ENCODE assay signal across 8 cellular contexts in genomic region chr11:859394-860131, GRCh38. TPM values are rescaled to one million over a fixed set of nuclear protein-coding genes. Genes with fewer than 3 reads are reported as not detected.
DNase-seq lines count a peak whose midpoint lies in the region; ATAC-seq and FAIRE-seq lines count a peak whose summit lies in the region.

No MANE protein-coding gene starts in this region.

- in situ Hi-C loops in G401 (cut with HindIII; ENCODE audit: low sequenced_read_pairs) = no loop called here

- FAIRE-seq in GM19239 (lab: Jason Lieb, UNC) = no peak

- ATAC-seq in GM19467 (IDR thresholded peaks at IDR 0.05; ENCODE audit: unreplicated experiment) = no peak

- DNase-seq in G401 (ENCODE audit: low spot score) (peak; percentile 95), NCI-H748 (lab: John Stamatoyannopoulos, UW; ENCODE audit: unreplicated experiment) (peak; percentile 78), epidermal melanocyte (ENCODE audit: insufficient read length, low spot score) (peak; percentile 83), nucleus accumbens (lab: John Stamatoyannopoulos, UW) (peak in 39 of 56 donors; percentile 4 to 77 (median 34)), HuH-7 (ENCODE audit: low spot score) (no peak), GM19238 (ENCODE audit: insufficient read length, low spot score) (no peak), GM19239 (ENCODE audit: insufficient read length, low spot score) (no peak)

RNA-seq across cellular contexts. Expression of gene TSPAN4, which starts 16.9 kb away (rescaled TPM):
- total RNA-seq in G401 (2014; rRNA removed; shearing (Covaris generic)) = 182 and 224 TPM in 2 replicates

RNA-seq across cellular contexts. Expression of gene POLR2L, which starts 17.2 kb away (rescaled TPM):
- total RNA-seq in G401 (2014; rRNA removed; shearing (Covaris generic)) = 139 and 191 TPM in 2 replicates

RNA-seq across cellular contexts. Expression of gene CD151, which starts 26.8 kb away (rescaled TPM):
- 179 and 226 TPM in 2 replicates for total RNA-seq in G401 (2014; rRNA removed; shearing (Covaris generic))

RNA-seq across cellular contexts. Expression of gene CRACR2B, which starts 31.8 kb away (rescaled TPM):
- total RNA-seq in G401 (2014; rRNA removed; shearing (Covaris generic)) = 28.3 and 47.8 TPM in 2 replicates

RNA-seq across cellular contexts. Expression of gene PNPLA2, which starts 40.8 kb away (rescaled TPM):
- 8.2 and 10.3 TPM in 2 replicates for total RNA-seq in G401 (2014; rRNA removed; shearing (Covaris generic))

Comparison
In these comparisons a context has a peak if more than half of its experiments do, and no peak if none do; other contexts are left out.
1. DNase-seq: peak in G401 (single experiment), NCI-H748 (single experiment), epidermal melanocyte (single experiment) and nucleus accumbens (39 of 56); none in HuH-7 (single experiment), GM19238 (single experiment) and GM19239 (single experiment).